Comparison of ENCODE assay signal across 1 cellular context in the genomic region with DNA sequence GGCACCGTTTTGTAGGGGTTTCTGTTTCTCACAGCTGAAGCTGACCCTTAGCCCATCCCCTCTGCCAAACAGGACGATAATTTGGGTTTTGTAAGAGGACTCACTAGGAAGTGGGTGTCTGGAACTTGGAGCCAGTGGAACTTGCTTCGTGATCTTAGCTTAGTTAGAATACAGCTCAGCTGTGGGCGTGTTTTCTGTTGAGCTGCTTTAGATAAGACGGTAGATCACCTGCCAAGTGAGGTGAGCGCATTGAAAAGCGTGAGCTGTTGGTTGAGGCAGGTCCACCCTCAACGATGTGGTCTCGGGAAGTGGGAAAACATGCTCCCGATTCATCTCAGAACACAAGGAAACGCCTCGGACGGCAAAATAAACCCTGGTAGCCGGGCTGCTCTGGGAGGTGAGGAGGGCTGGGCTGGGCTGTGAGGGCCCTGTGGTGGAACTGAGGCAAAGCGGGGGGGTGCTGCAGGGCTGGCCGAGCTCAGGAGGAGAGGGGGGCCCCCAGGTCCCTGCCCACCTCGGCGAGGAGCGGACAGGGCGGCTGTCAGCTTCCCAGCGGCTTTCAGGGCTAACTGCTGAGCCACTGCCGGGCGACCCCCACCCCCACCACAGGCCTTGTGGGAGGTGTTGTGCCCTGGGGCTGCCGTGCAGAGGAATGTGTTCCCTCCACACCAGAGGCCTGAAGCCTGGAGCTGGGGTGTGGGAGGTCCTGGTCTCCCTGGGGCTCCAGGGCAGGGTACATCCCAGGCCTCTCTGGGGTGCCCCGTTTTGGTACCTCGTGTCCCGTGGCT.
TF ChIP-seq lines count a peak whose summit lies in the region.

No MANE protein-coding gene starts in this region.

TF ChIP-seq in H1, 55 proteins besides CTCF, POLR2A, EP300 and RAD21:
- TF ChIP-seq CHD1 (IDR thresholded peaks at IDR 0.05; ENCODE audit: low read depth, low read length) (no peak), CBX8 (IDR thresholded peaks at IDR 0.05; ENCODE audit: borderline replicate concordance, low read depth, low read length) (no peak), BACH1 (IDR thresholded peaks at IDR 0.05; ENCODE audit: low read length) (no peak), TEAD4 (IDR thresholded peaks at IDR 0.05; ENCODE audit: low read depth, low read length) (no peak), HDAC6 (IDR thresholded peaks at IDR 0.05; ENCODE audit: low read depth, low read length) (no peak), GABPA (IDR thresholded peaks at IDR 0.05; ENCODE audit: borderline replicate concordance, insufficient read depth, low read length) (no peak), BCL11A (IDR thresholded peaks at IDR 0.05; ENCODE audit: low read depth in 2 of 2, low read length in 2 of 2) (no peak), SP4 (IDR thresholded peaks at IDR 0.05; ENCODE audit: low read length) (no peak), NANOG (IDR thresholded peaks at IDR 0.05; ENCODE audit: insufficient read depth, low read depth, low read length, poor library complexity, severe bottlenecking) (no peak), KDM4A (IDR thresholded peaks at IDR 0.05; ENCODE audit: low read depth, low read length, severe bottlenecking) (no peak), SRF (IDR thresholded peaks at IDR 0.05; ENCODE audit: low read depth, low read length) (no peak), POLR2AphosphoS5 (IDR thresholded peaks at IDR 0.05; ENCODE audit: low read depth, low read length) (no peak), SIN3A (conservative IDR thresholded peaks at IDR 0.05 in 1 of 2, IDR thresholded peaks at IDR 0.05 in 1 of 2; ENCODE audit: low read depth in 1 of 2, low read length in 2 of 2) (no peak), JUND (IDR thresholded peaks at IDR 0.05; ENCODE audit: low read length) (no peak), TAF7 (optimal IDR thresholded peaks at IDR 0.05; ENCODE audit: borderline replicate concordance, low read depth, low read length) (no peak), SIRT6 (IDR thresholded peaks at IDR 0.05; ENCODE audit: low read length) (no peak), GTF2F1 (IDR thresholded peaks at IDR 0.05; ENCODE audit: borderline replicate concordance, low read depth, low read length) (no peak), EGR1 (IDR thresholded peaks at IDR 0.05; ENCODE audit: borderline replicate concordance, low read depth, low read length) (no peak)
- TF ChIP-seq, protein P1, sequence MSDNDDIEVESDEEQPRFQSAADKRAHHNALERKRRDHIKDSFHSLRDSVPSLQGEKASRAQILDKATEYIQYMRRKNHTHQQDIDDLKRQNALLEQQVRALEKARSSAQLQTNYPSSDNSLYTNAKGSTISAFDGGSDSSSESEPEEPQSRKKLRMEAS (IDR thresholded peaks at IDR 0.05): no peak
- TF ChIP-seq, protein P2, sequence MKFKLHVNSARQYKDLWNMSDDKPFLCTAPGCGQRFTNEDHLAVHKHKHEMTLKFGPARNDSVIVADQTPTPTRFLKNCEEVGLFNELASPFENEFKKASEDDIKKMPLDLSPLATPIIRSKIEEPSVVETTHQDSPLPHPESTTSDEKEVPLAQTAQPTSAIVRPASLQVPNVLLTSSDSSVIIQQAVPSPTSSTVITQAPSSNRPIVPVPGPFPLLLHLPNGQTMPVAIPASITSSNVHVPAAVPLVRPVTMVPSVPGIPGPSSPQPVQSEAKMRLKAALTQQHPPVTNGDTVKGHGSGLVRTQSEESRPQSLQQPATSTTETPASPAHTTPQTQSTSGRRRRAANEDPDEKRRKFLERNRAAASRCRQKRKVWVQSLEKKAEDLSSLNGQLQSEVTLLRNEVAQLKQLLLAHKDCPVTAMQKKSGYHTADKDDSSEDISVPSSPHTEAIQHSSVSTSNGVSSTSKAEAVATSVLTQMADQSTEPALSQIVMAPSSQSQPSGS (IDR thresholded peaks at IDR 0.05; ENCODE audit: low read length): no peak
